ENCODE assay signal across 14 cellular contexts in genomic region chr12:34335819-34336262, GRCh38.
"Had no signal": no experiment of that assay in that cellular context is flagged by ENCODE, and none has a peak within 500 bp of the region (broad histone marks: within the 10 kb centered on the region; RNA-seq: fewer than 3 reads in every experiment).

No MANE protein-coding gene starts in this region.

- H3K27ac Mint-ChIP-seq: activated naive CD4-positive, alpha-beta T cell treated with anti-CD3 and anti-CD28 coated beads for 36 hours; activated naive CD8-positive, alpha-beta T cell treated with anti-CD3 and anti-CD28 coated beads, Interleukin-2, amount 50 U/mL, for 24 hours; activated T-helper 2 cell treated with anti-CD3 and anti-CD28 coated beads, Interferon-gamma antibody, Interleukin-2, Interleukin-4, amounts not matched to agents 10 μg/mL and 5 μg/mL and 100 μg/mL, durations not matched to agents 14 hours and 24 hours and 36 hours; naive thymus-derived CD4-positive, alpha-beta T cell had no signal

- H3K9me3 Mint-ChIP-seq: activated naive CD8-positive, alpha-beta T cell treated with anti-CD3 and anti-CD28 coated beads, Interleukin-2, amount 50 U/mL, for 24 hours had no signal

- H3K27me3 ChIP-seq: pancreas, thyroid gland had no signal

- H3K36me3 ChIP-seq: left ventricle myocardium inferior, pancreas, thyroid gland had no signal

- H3K27me3 Mint-ChIP-seq: activated naive CD8-positive, alpha-beta T cell treated with anti-CD3 and anti-CD28 coated beads, Interleukin-2, amount 50 U/mL, for 24 hours had no signal

- H3K27ac ChIP-seq: left ventricle myocardium inferior, pancreas, thyroid gland had no signal

- H3K4me3 Mint-ChIP-seq: activated naive CD4-positive, alpha-beta T cell treated with anti-CD3 and anti-CD28 coated beads for 36 hours; activated naive CD8-positive, alpha-beta T cell treated with anti-CD3 and anti-CD28 coated beads, Interleukin-2, amount 50 U/mL, for 24 hours; naive thymus-derived CD4-positive, alpha-beta T cell had no signal

- H3K9me3 ChIP-seq: pancreas, thyroid gland had no signal

- DNase-seq: activated CD4-positive, alpha-beta T cell treated with anti-CD3 and anti-CD28 coated beads, Interleukin-2, amount 50 U/mL, for 48 hours; activated naive CD4-positive, alpha-beta T cell treated with anti-CD3 and anti-CD28 coated beads for 36 hours; activated naive CD8-positive, alpha-beta T cell treated with anti-CD3 and anti-CD28 coated beads, Interleukin-2, amount 50 U/mL, for 24 hours; aorta; cortex of kidney; effector CD8-positive, alpha-beta T cell; foreskin fibroblast; glutamatergic neuron; left ventricle myocardium inferior; naive thymus-derived CD4-positive, alpha-beta T cell; pancreas; stimulated activated CD4-positive, alpha-beta T cell treated with anti-CD3 and anti-CD28 coated beads, Interleukin-2, amount 100 ng/mL, for 24 hours; thyroid gland had no signal

- ATAC-seq: activated naive CD8-positive, alpha-beta T cell treated with anti-CD3 and anti-CD28 coated beads, Interleukin-2, amount 50 U/mL, for 24 hours; naive thymus-derived CD4-positive, alpha-beta T cell; pancreas had no signal

- H3K4me1 Mint-ChIP-seq: activated naive CD8-positive, alpha-beta T cell treated with anti-CD3 and anti-CD28 coated beads, Interleukin-2, amount 50 U/mL, for 24 hours had no signal

- H3K4me3 ChIP-seq: left ventricle myocardium inferior, pancreas, thyroid gland had no signal

- FAIRE-seq: pancreas had no signal

- H3K4me1 ChIP-seq: left ventricle myocardium inferior, pancreas, thyroid gland had no signal
